ENCODE assay signal across 8 cellular contexts in genomic region chr4:70705146-70705855, GRCh38. TPM values are rescaled to one million over a fixed set of nuclear protein-coding genes. Genes with fewer than 3 reads are reported as not detected.
DNase-seq lines count a peak whose midpoint lies in the region; ATAC-seq and TF ChIP-seq lines count a peak whose summit lies in the region.

No MANE protein-coding gene starts in this region.

- H3K79me2 ChIP-seq in SU-DHL-6 (ENCODE audit: insufficient read depth, low read length), result no peaks in the 10 kb centered on the region

- H2AFZ ChIP-seq in SU-DHL-6 (ENCODE audit: low read depth, low read length, severe bottlenecking), result peak overlapping the region; percentile 86

- H3K4me3 ChIP-seq in GM06990 (replicated peaks; ENCODE audit: low read depth, low read length) (peak overlapping the region; percentile 74), SU-DHL-6 (ENCODE audit: insufficient read depth, low read length, poor library complexity, severe bottlenecking) (peak overlapping the region; percentile 63), heart left ventricle (peak overlapping the region; percentile 71 to 93 (median 84)), uterus (peak overlapping the region; percentile 65 to 97)

- H3K36me3 Mint-ChIP-seq in activated naive CD8-positive, alpha-beta T cell treated with anti-CD3 and anti-CD28 coated beads, Interleukin-2, amount 50 U/mL, for 24 hours (ENCODE audit: low read depth), result no peaks in the 10 kb centered on the region

- peak overlapping the region; percentile 88 for H3K4me3 Mint-ChIP-seq in activated naive CD8-positive, alpha-beta T cell treated with anti-CD3 and anti-CD28 coated beads, Interleukin-2, amount 50 U/mL, for 24 hours

- peak overlapping the region; percentile 86 for H3K27ac Mint-ChIP-seq in activated naive CD8-positive, alpha-beta T cell treated with anti-CD3 and anti-CD28 coated beads, Interleukin-2, amount 50 U/mL, for 24 hours

- 0 out of 2 replicates have a peak, but pooled peaks cover 13% of the 10 kb centered on the region for H3F3A ChIP-seq in SU-DHL-6 (ENCODE audit: insufficient read depth)

- WGBS in heart left ventricle, 4 donors, result 0 to 1% (median 1%) methylated on average over 18 to 84 of the region's 84 CpGs

- H3K9me3 ChIP-seq in KOPT-K1 (ENCODE audit: insufficient read depth, low read length, poor library complexity, severe bottlenecking), result no peaks in the 10 kb centered on the region
- H3K9me3 ChIP-seq in SU-DHL-6 (ENCODE audit: insufficient read depth, low read length), result no peaks in the 10 kb centered on the region
- H3K9me3 ChIP-seq in heart left ventricle, result no peaks in the 10 kb centered on the region
- H3K9me3 ChIP-seq in uterus, result no peaks in the 10 kb centered on the region

- ATAC-seq in activated naive CD8-positive, alpha-beta T cell treated with anti-CD3 and anti-CD28 coated beads, Interleukin-2, amount 50 U/mL, for 24 hours, result peak; percentile 77
- ATAC-seq in heart left ventricle, result peak; percentile 75 to 84 (median 82)

- no peak for TF ChIP-seq POLR2A in heart left ventricle (IDR thresholded peaks at IDR 0.05)
- peak in 1 of 2 donors; percentile 45 for TF ChIP-seq POLR2A in uterus (IDR thresholded peaks at IDR 0.05)

- no peaks in the 10 kb centered on the region for H3K27me3 Mint-ChIP-seq in activated naive CD8-positive, alpha-beta T cell treated with anti-CD3 and anti-CD28 coated beads, Interleukin-2, amount 50 U/mL, for 24 hours

- no peaks in the 10 kb centered on the region for H3K36me3 ChIP-seq in GM06990 (ENCODE audit: control insufficient read depth, insufficient read depth, low read length)
- no peaks in the 10 kb centered on the region for H3K36me3 ChIP-seq in KOPT-K1 (ENCODE audit: insufficient read depth, low read length)
- no peaks in the 10 kb centered on the region for H3K36me3 ChIP-seq in SU-DHL-6 (ENCODE audit: low read length)
- no peaks in the 10 kb centered on the region for H3K36me3 ChIP-seq in heart left ventricle
- H3K36me3 ChIP-seq in uterus, result no peaks in the 10 kb centered on the region

- intact Hi-C loops in heart left ventricle (cut with DNase I), result loop anchor here in 6 of 10 donors (1.0 to 10.0 kb wide), 7 partner anchors 16 to 290 kb away; partner anchors contain the start of genes UTP3 (in 4 of the 6), DCK (in 2 of the 6), GRSF1 (in 1 of the 6) and MOB1B (in 1 of the 6)
- intact Hi-C loops in posterior cingulate gyrus (cut with DNase I), result loop anchor here (2.0 kb wide), 2 partner anchors 16 kb away; partner anchors contain the start of genes RUFY3 and UTP3
- intact Hi-C loops in uterus (cut with DNase I; ENCODE audit: low total_unique reads), result no loop called here

- peaks cover 37% of the 10 kb centered on the region for H3K4me1 Mint-ChIP-seq in activated naive CD8-positive, alpha-beta T cell treated with anti-CD3 and anti-CD28 coated beads, Interleukin-2, amount 50 U/mL, for 24 hours

- H3K9me2 ChIP-seq in SU-DHL-6 (replicated peaks; ENCODE audit: insufficient read depth, low read length), result no peaks in the 10 kb centered on the region

- peaks cover 0 to 25% (median 15%) of the 10 kb centered on the region in 12 donors for H3K4me1 ChIP-seq in heart left ventricle
- H3K4me1 ChIP-seq in uterus, result peaks cover 0 to 5% of the 10 kb centered on the region in 2 donors

- H4K20me1 ChIP-seq in SU-DHL-6 (ENCODE audit: low read depth, low read length), result no peaks in the 10 kb centered on the region

- DNase-seq in GM06990 (ENCODE audit: extremely low read depth, insufficient read length) (peak; percentile 83), GOT3 (lab: John Stamatoyannopoulos, UW) (peak; percentile 35), heart left ventricle (peak; percentile 80 to 89 (median 83)), posterior cingulate gyrus (peak; percentile 40 to 93 (median 56)), uterus (peak; percentile 59 to 71)
- peak; percentile 78 for DNase-seq in activated naive CD8-positive, alpha-beta T cell treated with anti-CD3 and anti-CD28 coated beads, Interleukin-2, amount 50 U/mL, for 24 hours

- H3K27ac ChIP-seq in KOPT-K1 (ENCODE audit: low read depth, low read length, poor library complexity, severe bottlenecking) (peak overlapping the region; percentile 95), SU-DHL-6 (ENCODE audit: low read depth, low read length) (peak overlapping the region; percentile 77), heart left ventricle (peak overlapping the region; percentile 84 to 98 (median 95)), uterus (peak overlapping the region; percentile 95 to 99)

- TF ChIP-seq CTCF in GM06990 (IDR thresholded peaks at IDR 0.05; ENCODE audit: insufficient read depth, low read length, poor library complexity, severe bottlenecking), result peak; percentile 8
- TF ChIP-seq CTCF in SU-DHL-6 (IDR thresholded peaks at IDR 0.05; ENCODE audit: insufficient read depth, low read length, poor library complexity, severe bottlenecking), result no peak
- peak in 1 of 12 donors; percentile 7 for TF ChIP-seq CTCF in heart left ventricle (IDR thresholded peaks at IDR 0.05)
- peak in 2 of 4 experiments; percentile 4 to 6 for TF ChIP-seq CTCF in uterus (IDR thresholded peaks at IDR 0.05)

- no peaks in the 10 kb centered on the region for H3K27me3 ChIP-seq in GM06990 (replicated peaks; ENCODE audit: control insufficient read depth, insufficient read depth, low read length)
- H3K27me3 ChIP-seq in SU-DHL-6 (ENCODE audit: low read length), result no peaks in the 10 kb centered on the region
- H3K27me3 ChIP-seq in heart left ventricle, result no peaks in the 10 kb centered on the region
- no peaks in the 10 kb centered on the region for H3K27me3 ChIP-seq in uterus

- peak overlapping the region; percentile 69 for H3K9ac ChIP-seq in SU-DHL-6 (ENCODE audit: low read length)

- H3K9me3 Mint-ChIP-seq in activated naive CD8-positive, alpha-beta T cell treated with anti-CD3 and anti-CD28 coated beads, Interleukin-2, amount 50 U/mL, for 24 hours, result no peaks in the 10 kb centered on the region

- H3K4me2 ChIP-seq in SU-DHL-6 (ENCODE audit: low read depth, low read length, poor library complexity, severe bottlenecking), result peak overlapping the region; percentile 94

RNA-seq across cellular contexts. Expression of gene RUFY3, which starts 16.5 kb away (rescaled TPM):
- total RNA-seq in heart left ventricle, result 10 to 100 TPM; 14.6 to 33.0 (median 21.8) TPM
- polyA plus RNA-seq in heart left ventricle, result 10 to 100 TPM; 12.8 to 18.7 TPM
- 100 to 1,000 TPM in 2 of 4 donors, 10 to 100 TPM in 2; 25.4 to 137 (median 75.9) TPM for total RNA-seq in uterus

RNA-seq across cellular contexts. Expression of gene UTP3, which starts 17.0 kb away (rescaled TPM):
- total RNA-seq in heart left ventricle, result 10 to 100 TPM in 8 of 9 donors, 1 to 10 TPM in 1; 7.3 to 22.4 (median 17.4) TPM
- polyA plus RNA-seq in heart left ventricle, result 10 to 100 TPM; 10.7 to 28.9 TPM
- total RNA-seq in uterus, result 10 to 100 TPM in 2 of 4 donors, 1 to 10 TPM in 2; 6.7 to 28.9 (median 17.1) TPM

RNA-seq across cellular contexts. Expression of gene JCHAIN, which starts 39.0 kb away (rescaled TPM):
- total RNA-seq in heart left ventricle (10 to 100 TPM in 1 of 9 donors, 1 to 10 TPM in 4, under 1 TPM in 2, not detected in 2; 0.19 to 40.0 (median 5.0) TPM), uterus (10 to 100 TPM in 1 of 4 donors, 1 to 10 TPM in 3; 4.9 to 12.7 (median 6.2) TPM)
- polyA plus RNA-seq in heart left ventricle, result under 1 TPM; 0.76 to 0.85 TPM

Comparison
In these comparisons a context has a peak if more than half of its experiments do, and no peak if none do; other contexts are left out.
1. Peak in every context shown above with its lines: DNase-seq, ATAC-seq, H3K4me3 ChIP-seq and H3K27ac ChIP-seq.